ENCODE assay signal across 28 cellular contexts in the genomic region with DNA sequence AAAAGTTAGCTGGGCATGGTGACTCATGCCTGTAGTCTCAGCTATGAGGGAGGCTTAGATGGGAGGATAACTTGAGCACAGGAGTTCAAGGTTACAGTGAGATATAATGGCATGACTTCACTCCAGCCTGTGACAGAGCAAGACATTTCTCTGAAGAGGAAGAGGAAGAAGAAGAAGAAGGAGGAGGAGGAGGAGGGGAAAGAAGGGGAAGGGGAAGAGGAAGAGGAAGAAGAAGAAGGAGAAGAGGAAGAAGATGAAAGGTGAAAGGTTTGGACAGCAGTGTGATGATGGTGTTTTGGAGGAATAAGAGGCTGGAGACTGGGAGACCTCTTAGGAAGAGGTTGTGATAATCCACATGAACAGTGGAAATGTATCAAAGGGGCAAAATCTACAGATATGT.
"Had no signal": no experiment of that assay in that cellular context is flagged by ENCODE, and none has a peak within 500 bp of the region (broad histone marks: within the 10 kb centered on the region; RNA-seq: fewer than 3 reads in every experiment).

No MANE protein-coding gene starts in this region.

- H3K4me3 Mint-ChIP-seq: naive thymus-derived CD8-positive, alpha-beta T cell; nephron; neural crest cell; stimulated activated effector memory CD8-positive, alpha-beta T cell treated with anti-CD3 and anti-CD28 coated beads, Interleukin-12 subunit alpha, Interleukin-12 subunit beta, amount 100 ng/mL, for 72 hours; stimulated activated naive CD8-positive, alpha-beta T cell treated with anti-CD3 and anti-CD28 coated beads, Interleukin-15, Interleukin-2, amounts not matched to agents 100 ng/mL and 50 ng/mL, for 24 hours had no signal

- H3K27ac Mint-ChIP-seq: naive thymus-derived CD8-positive, alpha-beta T cell; nephron; stimulated activated effector memory CD8-positive, alpha-beta T cell treated with anti-CD3 and anti-CD28 coated beads, Interleukin-12 subunit alpha, Interleukin-12 subunit beta, amount 100 ng/mL, for 72 hours; stimulated activated naive CD8-positive, alpha-beta T cell treated with anti-CD3 and anti-CD28 coated beads, Interleukin-15, Interleukin-2, amounts not matched to agents 100 ng/mL and 50 ng/mL, for 24 hours had no signal

- H3K4me1 Mint-ChIP-seq: naive thymus-derived CD8-positive, alpha-beta T cell; nephron; stimulated activated effector memory CD8-positive, alpha-beta T cell treated with anti-CD3 and anti-CD28 coated beads, Interleukin-12 subunit alpha, Interleukin-12 subunit beta, amount 100 ng/mL, for 72 hours had no signal

- H3K27ac ChIP-seq: left lung, lower lobe of right lung, pancreas, prostate gland, sigmoid colon, spleen, suprapubic skin, thoracic aorta, tibial artery, upper lobe of right lung had no signal

- H3K36me3 Mint-ChIP-seq: naive thymus-derived CD8-positive, alpha-beta T cell; stimulated activated effector memory CD8-positive, alpha-beta T cell treated with anti-CD3 and anti-CD28 coated beads, Interleukin-12 subunit alpha, Interleukin-12 subunit beta, amount 100 ng/mL, for 72 hours had no signal

- ATAC-seq: left colon; left lung; lower lobe of right lung; naive thymus-derived CD8-positive, alpha-beta T cell; pancreas; right cardiac atrium; stimulated activated effector memory CD8-positive, alpha-beta T cell treated with anti-CD3 and anti-CD28 coated beads, Interleukin-12 subunit alpha, Interleukin-12 subunit beta, amount 100 ng/mL, for 72 hours; upper lobe of right lung had no signal

- H3K27me3 ChIP-seq: left lung, pancreas, sigmoid colon, spleen, suprapubic skin, tibial artery, upper lobe of right lung had no signal

- H3K36me3 ChIP-seq: left lung, lower lobe of right lung, pancreas, prostate gland, sigmoid colon, spleen, suprapubic skin, thoracic aorta, tibial artery, upper lobe of right lung had no signal

- FAIRE-seq: pancreas, small intestine, urothelium cell line had no signal

- H3K4me1 ChIP-seq: left lung, lower lobe of right lung, pancreas, prostate gland, sigmoid colon, suprapubic skin, upper lobe of right lung had no signal

- DNase-seq: islet precursor cell; kidney glomerular epithelial cell; left colon; lower lobe of right lung; mesenchymal stem cell; naive thymus-derived CD8-positive, alpha-beta T cell; nucleus accumbens; pancreas; posterior cingulate gyrus; retina; right cardiac atrium; sigmoid colon; small intestine; spleen; stimulated activated CD4-positive, alpha-beta T cell treated with anti-CD3 and anti-CD28 coated beads, Interleukin-4, amount 100 ng/mL, for 24 hours; stimulated activated naive CD4-positive, alpha-beta T cell; tibial artery; trophoblast cell; upper lobe of right lung had no signal

- H3K9me3 ChIP-seq: left lung, lower lobe of right lung, pancreas, prostate gland, sigmoid colon, thoracic aorta, tibial artery, upper lobe of right lung had no signal

- H3K4me3 ChIP-seq: left lung, lower lobe of right lung, pancreas, prostate gland, sigmoid colon, spleen, suprapubic skin, thoracic aorta, tibial artery, upper lobe of right lung had no signal

- H3K27me3 Mint-ChIP-seq: stimulated activated naive CD8-positive, alpha-beta T cell treated with anti-CD3 and anti-CD28 coated beads, Interleukin-15, Interleukin-2, amounts not matched to agents 100 ng/mL and 50 ng/mL, for 24 hours had no signal
